Comparison of ENCODE assay signal across 2 cellular contexts in genomic region chr6:29071831-29072723, GRCh38.
TF ChIP-seq lines count a peak whose summit lies in the region.

No MANE protein-coding gene starts in this region.

TF ChIP-seq in GM12891, 5 proteins besides CTCF, POLR2A, EP300 and RAD21:
- TF ChIP-seq PAX5 (IDR thresholded peaks at IDR 0.05; ENCODE audit: insufficient read depth, low read length, severe bottlenecking) (no peak), POU2F2 (IDR thresholded peaks at IDR 0.05; ENCODE audit: low read depth, low read length) (no peak), SPI1 (IDR thresholded peaks at IDR 0.05; ENCODE audit: low read depth, low read length) (no peak), TAF1 (IDR thresholded peaks at IDR 0.05; ENCODE audit: low read depth, low read length) (no peak), POLR2AphosphoS5 (IDR thresholded peaks at IDR 0.05; ENCODE audit: low read depth, low read length) (no peak)

TF ChIP-seq in HepG2, 621 proteins besides CTCF, POLR2A, EP300 and RAD21:
- TF ChIP-seq STAG1 (CRISPR knock-in tag; IDR thresholded peaks at IDR 0.05), result peak; percentile 72
- TF ChIP-seq ZNF274 (CRISPR knock-in tag; IDR thresholded peaks at IDR 0.05), result no peak
- 0 out of 2 replicates have a peak, but pooled peaks have one; percentile 36 for TF ChIP-seq ZNF619 (CRISPR knock-in tag; IDR thresholded peaks at IDR 0.05)
- TF ChIP-seq RXRB (CRISPR knock-in tag; IDR thresholded peaks at IDR 0.05; ENCODE audit: borderline replicate concordance), result no peak
- no peak for TF ChIP-seq PATZ1 (CRISPR knock-in tag; IDR thresholded peaks at IDR 0.05)
- TF ChIP-seq HMGXB4 (CRISPR knock-in tag; IDR thresholded peaks at IDR 0.05; ENCODE audit: borderline replicate concordance in 1 of 2, low read depth in 1 of 2), result peak; percentile 41 to 46; a peak in 1 of 4 replicates
- 0 out of 2 replicates have a peak, but pooled peaks have one; percentile 19 for TF ChIP-seq ZNF788 (CRISPR knock-in tag; IDR thresholded peaks at IDR 0.05; ENCODE audit: borderline replicate concordance)
- peak; percentile 9; the same call in 1 of the 2 replicates for TF ChIP-seq FOSL2 (CRISPR knock-in tag; IDR thresholded peaks at IDR 0.05)
- 0 out of 2 replicates have a peak, but pooled peaks have one; percentile 30 for TF ChIP-seq ZMYM4 (CRISPR knock-in tag; IDR thresholded peaks at IDR 0.05)
- 0 out of 2 replicates have a peak, but pooled peaks have one; percentile 18 for TF ChIP-seq TFDP1 (CRISPR knock-in tag; IDR thresholded peaks at IDR 0.05; ENCODE audit: borderline replicate concordance)
- TF ChIP-seq HNF1B (CRISPR knock-in tag; IDR thresholded peaks at IDR 0.05), result 0 out of 2 replicates have a peak, but pooled peaks have one; percentile 21
- TF ChIP-seq STAT6 (CRISPR knock-in tag; IDR thresholded peaks at IDR 0.05; ENCODE audit: borderline replicate concordance), result no peak
- TF ChIP-seq SMC3 (IDR thresholded peaks at IDR 0.05; ENCODE audit: low read length), result peak; percentile 67
- TF ChIP-seq POGK (CRISPR knock-in tag; conservative IDR thresholded peaks at IDR 0.05), result no peak
- TF ChIP-seq ZSCAN5A (CRISPR knock-in tag; IDR thresholded peaks at IDR 0.05; ENCODE audit: borderline replicate concordance), result no peak
- TF ChIP-seq ZNF580 (CRISPR knock-in tag; IDR thresholded peaks at IDR 0.05; ENCODE audit: borderline replicate concordance, low read depth), result no peak
- no peak for TF ChIP-seq SKIL (CRISPR knock-in tag; IDR thresholded peaks at IDR 0.05; ENCODE audit: borderline replicate concordance)
- TF ChIP-seq RFX3 (CRISPR knock-in tag; IDR thresholded peaks at IDR 0.05), result no peak
- peak; percentile 50 for TF ChIP-seq MAFF (IDR thresholded peaks at IDR 0.05; ENCODE audit: low read depth, low read length)
